Comparison of ENCODE assay signal across 8 cellular contexts in genomic region chr17:30722114-30722780, GRCh38.
A peak's percentile ranks its signal among the peaks of the same experiment; 100 is the strongest.
DNase-seq lines count a peak whose midpoint lies in the region; ATAC-seq, FAIRE-seq and TF ChIP-seq lines count a peak whose summit lies in the region.
"Not testable (repeated sequence)": the region's sequence is repeated elsewhere in the genome, so short reads cannot be mapped to it uniquely, and the experiment has no call there.

No MANE protein-coding gene starts in this region.

- H3K36me3 ChIP-seq in BLaER1 = peaks cover 16% of the 10 kb centered on the region
- not testable (repeated sequence) for H3K36me3 ChIP-seq in breast epithelium, right lobe of liver, pancreas, stomach

- H3K4me3 ChIP-seq in BLaER1, breast epithelium, right lobe of liver, pancreas, stomach: not testable (repeated sequence)

- H3K9me3 ChIP-seq in BLaER1, breast epithelium, right lobe of liver, pancreas, stomach: not testable (repeated sequence)

- TF ChIP-seq CTCF in breast epithelium (IDR thresholded peaks at IDR 0.05); right lobe of liver (IDR thresholded peaks at IDR 0.05); pancreas (IDR thresholded peaks at IDR 0.05); stomach (IDR thresholded peaks at IDR 0.05): not testable (repeated sequence)

- H4K20me1 ChIP-seq in BLaER1 = peaks cover 92% of the 10 kb centered on the region

- DNase-seq in NCI-H69 (lab: John Stamatoyannopoulos, UW) (peak; percentile 13), breast epithelium (ENCODE audit: low spot score in 2 of 2) (peak; percentile 15 to 34), left cardiac atrium (peak; percentile 4), right lobe of liver (peak in 2 of 3 donors; percentile 28 to 50), pancreas (peak in 4 of 6 donors; percentile 1 to 35 (median 14)), stomach (peak; percentile 15)
- peak; percentile 40 for DNase-seq in activated CD8-positive, alpha-beta memory T cell treated with anti-CD3 and anti-CD28 coated beads for 24 hours

- H3K4me1 ChIP-seq in BLaER1 = peaks cover 31% of the 10 kb centered on the region
- H3K4me1 ChIP-seq in breast epithelium, right lobe of liver, pancreas, stomach: not testable (repeated sequence)

- not testable (repeated sequence) for FAIRE-seq in pancreas (lab: Jason Lieb, UNC)

- ATAC-seq in left cardiac atrium, right lobe of liver, pancreas: not testable (repeated sequence)

- not testable (repeated sequence) for H3K27me3 ChIP-seq in BLaER1, breast epithelium, right lobe of liver, pancreas, stomach

- WGBS in right lobe of liver (ENCODE audit: insufficient coverage, low coverage, low lambda C conversion rate, missing lambda C conversion rate) = 89% methylated on average over 7 of the region's 12 CpGs
- WGBS in pancreas, 2 donors = 93 to 94% methylated on average over 12 of the region's 12 CpGs
- 93 to 96% (median 94%) methylated on average over 6 to 12 of the region's 12 CpGs for WGBS in stomach, 5 donors

- H3K27ac ChIP-seq in BLaER1 = 0 out of 2 replicates have a peak overlapping the region, but pooled peaks have one; percentile 35
- H3K27ac ChIP-seq in breast epithelium, right lobe of liver, pancreas, stomach: not testable (repeated sequence)

- peak overlapping the region; percentile 69 for H3K4me2 ChIP-seq in BLaER1

- not testable (repeated sequence) for H3K9ac ChIP-seq in BLaER1

- intact Hi-C loops in breast epithelium (cut with DNase I; ENCODE audit: low total_unique reads); left cardiac atrium (cut with DNase I); right lobe of liver (cut with DNase I); pancreas (cut with DNase I); stomach (cut with DNase I; ENCODE audit: low total_unique reads): not testable (repeated sequence)

- TF ChIP-seq EP300 in stomach (IDR thresholded peaks at IDR 0.05) = not testable (repeated sequence)

- TF ChIP-seq POLR2A in breast epithelium (IDR thresholded peaks at IDR 0.05); right lobe of liver (IDR thresholded peaks at IDR 0.05); stomach (IDR thresholded peaks at IDR 0.05): not testable (repeated sequence)
